11 cellular contexts compared by ENCODE assay signal in genomic region chr10:73905256-73906018, GRCh38. TPM values are rescaled to one million over a fixed set of nuclear protein-coding genes. Genes with fewer than 3 reads are reported as not detected.
DNase-seq lines count a peak whose midpoint lies in the region; ATAC-seq and TF ChIP-seq lines count a peak whose summit lies in the region.
"Had no signal": no experiment of that assay in that cellular context is flagged by ENCODE, and none has a peak within 500 bp of the region (broad histone marks: within the 10 kb centered on the region; RNA-seq: fewer than 3 reads in every experiment).

No MANE protein-coding gene starts in this region.

- H3K4me1 Mint-ChIP-seq in activated naive CD8-positive, alpha-beta T cell treated with anti-CD3 and anti-CD28 coated beads for 36 hours: peaks cover 26% of the 10 kb centered on the region

- H3K27me3 Mint-ChIP-seq in activated naive CD8-positive, alpha-beta T cell treated with anti-CD3 and anti-CD28 coated beads for 36 hours: peaks cover 55% of the 10 kb centered on the region

- TF ChIP-seq CTCF in upper lobe of left lung (IDR thresholded peaks at IDR 0.05): no peak

- H3K4me3 Mint-ChIP-seq in activated naive CD8-positive, alpha-beta T cell treated with anti-CD3 and anti-CD28 coated beads for 36 hours: no peak overlapping the region
- H3K4me3 Mint-ChIP-seq: naive thymus-derived CD4-positive, alpha-beta T cell; T-helper 1 cell treated with Interleukin-12 subunit alpha and Interleukin-12 subunit beta and Interleukin-4 antibody, amounts not matched to agents 30 μg/mL and 1 μg/mL, for 36 hours had no signal

- no peak overlapping the region for H3K27ac Mint-ChIP-seq in activated naive CD8-positive, alpha-beta T cell treated with anti-CD3 and anti-CD28 coated beads for 36 hours
- H3K27ac Mint-ChIP-seq: naive thymus-derived CD4-positive, alpha-beta T cell; T-helper 1 cell treated with Interleukin-12 subunit alpha and Interleukin-12 subunit beta and Interleukin-4 antibody, amounts not matched to agents 30 μg/mL and 1 μg/mL, for 36 hours had no signal

- no peaks in the 10 kb centered on the region for H3K36me3 Mint-ChIP-seq in activated naive CD8-positive, alpha-beta T cell treated with anti-CD3 and anti-CD28 coated beads for 36 hours

- intact Hi-C loops in left colon (cut with DNase I, micrococcal nuclease): no loop called here

- peaks cover 27 to 46% (median 35%) of the 10 kb centered on the region in 4 donors for H3K4me1 ChIP-seq in upper lobe of left lung

- H3K27ac ChIP-seq in upper lobe of left lung: peak overlapping the region; percentile 70 to 86 (median 76)

- H3K4me3 ChIP-seq in upper lobe of left lung: no peak overlapping the region

- ATAC-seq in left colon (peak; percentile 40), upper lobe of left lung (ENCODE audit: low FRiP score in 2 of 2) (no peak)
- ATAC-seq: naive thymus-derived CD4-positive, alpha-beta T cell had no signal

- no peaks in the 10 kb centered on the region for H3K36me3 ChIP-seq in upper lobe of left lung

- peak; percentile 11 to 13 for DNase-seq in SHP77 (lab: John Stamatoyannopoulos, UW)
- DNase-seq in SHP77 treated with DMSO at 0.1 percent for 48 hours (lab: John Stamatoyannopoulos, UW): no peak
- DNase-seq in RKO (ENCODE audit: low spot score): peak; percentile 48
- no peak for DNase-seq in left colon
- no peak for DNase-seq in upper lobe of left lung
- DNase-seq in HT-29 (ENCODE audit: low spot score): no peak
- DNase-seq in activated CD4-positive, alpha-beta T cell treated with anti-CD3 and anti-CD28 coated beads for 4 hours: no peak
- DNase-seq in activated naive CD8-positive, alpha-beta T cell treated with anti-CD3 and anti-CD28 coated beads for 36 hours: no peak
- DNase-seq: activated CD8-positive, alpha-beta memory T cell treated with anti-CD3 and anti-CD28 coated beads for 24 hours; naive thymus-derived CD4-positive, alpha-beta T cell had no signal

- WGBS in upper lobe of left lung, 2 donors: 80 to 84% methylated on average over 4 of the region's 4 CpGs

- no peak for TF ChIP-seq EP300 in upper lobe of left lung (IDR thresholded peaks at IDR 0.05)

- H3K9me3 ChIP-seq in upper lobe of left lung: no peaks in the 10 kb centered on the region

- TF ChIP-seq POLR2A in upper lobe of left lung (IDR thresholded peaks at IDR 0.05): no peak

- H3K9me3 Mint-ChIP-seq in activated naive CD8-positive, alpha-beta T cell treated with anti-CD3 and anti-CD28 coated beads for 36 hours: no peaks in the 10 kb centered on the region
- H3K9me3 Mint-ChIP-seq: naive thymus-derived CD4-positive, alpha-beta T cell; T-helper 1 cell treated with Interleukin-12 subunit alpha and Interleukin-12 subunit beta and Interleukin-4 antibody, amounts not matched to agents 30 μg/mL and 1 μg/mL, for 36 hours had no signal

- no peaks in the 10 kb centered on the region for H3K27me3 ChIP-seq in upper lobe of left lung

RNA-seq across cellular contexts. Expression of gene PLAU, which starts 5.5 kb away (rescaled TPM):
- 1 to 10 TPM; 3.5 to 7.1 TPM for total RNA-seq in left colon
- total RNA-seq in upper lobe of left lung: 10 to 100 TPM in 3 of 6 donors, 1 to 10 TPM in 3; 8.2 to 38.8 (median 12.4) TPM
- 0.15 and 0.21 TPM in 2 replicates for total RNA-seq in HT-29 (2014; rRNA removed; shearing (Covaris generic))
- under 1 TPM in 1 of 2 experiments, not detected in 1; 0.12 TPM for total RNA-seq in activated naive CD8-positive, alpha-beta T cell treated with anti-CD3 and anti-CD28 coated beads for 36 hours

RNA-seq across cellular contexts. Expression of gene CAMK2G, which starts 31.1 kb away (rescaled TPM):
- 10 to 100 TPM; 52.3 to 56.1 TPM for total RNA-seq in left colon
- total RNA-seq in upper lobe of left lung: 10 to 100 TPM; 25.7 to 52.3 (median 43.0) TPM
- 44.2 and 48.3 TPM in 2 replicates for total RNA-seq in HT-29 (2014; rRNA removed; shearing (Covaris generic))
- 10 to 100 TPM; 16.5 to 17.4 TPM for total RNA-seq in activated naive CD8-positive, alpha-beta T cell treated with anti-CD3 and anti-CD28 coated beads for 36 hours

Comparison
In these comparisons a context has a peak if more than half of its experiments do, and no peak if none do; other contexts are left out.
1. DNase-seq: peak in SHP77 (2 of 2) and RKO (single experiment); none in SHP77 treated with DMSO at 0.1 percent for 48 hours (single experiment), left colon (0 of 2), upper lobe of left lung (0 of 2), HT-29 (single experiment), activated CD4-positive, alpha-beta T cell treated with anti-CD3 and anti-CD28 coated beads for 4 hours (0 of 2) and activated naive CD8-positive, alpha-beta T cell treated with anti-CD3 and anti-CD28 coated beads for 36 hours (single experiment).